2 cellular contexts compared by ENCODE assay signal in the genomic region with DNA sequence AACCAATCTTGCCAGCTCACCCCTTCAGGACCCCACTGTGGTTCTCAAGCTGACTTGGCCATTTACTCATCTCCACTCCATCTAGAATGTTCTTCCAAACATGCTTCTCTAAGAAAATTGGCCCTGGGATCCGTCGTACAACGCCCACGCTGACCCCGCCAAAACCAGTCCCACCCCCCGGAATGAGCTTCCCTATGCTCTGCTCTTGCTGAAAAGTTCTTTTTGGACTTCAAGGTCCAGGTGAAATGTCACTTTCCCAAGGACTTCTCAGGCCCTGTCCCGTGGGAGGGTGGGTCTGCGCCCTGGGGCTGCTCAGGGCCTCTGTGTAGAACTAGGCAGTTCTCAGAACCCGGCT.
A peak's percentile ranks its signal among the peaks of the same experiment; 100 is the strongest.
TF ChIP-seq lines count a peak whose summit lies in the region.

No MANE protein-coding gene starts in this region.

TF ChIP-seq in HepG2, 621 proteins besides CTCF, POLR2A, EP300 and RAD21:
- peak; percentile 1; the same call in 1 of the 2 replicates for TF ChIP-seq ZNF687 (CRISPR knock-in tag; IDR thresholded peaks at IDR 0.05)
- 0 out of 2 replicates have a peak, but pooled peaks have one; percentile 5 for TF ChIP-seq ZBTB7A (CRISPR knock-in tag; IDR thresholded peaks at IDR 0.05)
- TF ChIP-seq KDM5B (CRISPR knock-in tag; IDR thresholded peaks at IDR 0.05; ENCODE audit: borderline replicate concordance), result 0 out of 2 replicates have a peak, but pooled peaks have one; percentile 21
- TF ChIP-seq E2F1 (CRISPR knock-in tag; IDR thresholded peaks at IDR 0.05), result no peak

TF ChIP-seq in H1, 55 proteins besides CTCF, POLR2A, EP300 and RAD21:
- no peak for TF ChIP-seq HDAC2 (IDR thresholded peaks at IDR 0.05; ENCODE audit: borderline replicate concordance in 1 of 2, low read depth in 2 of 2, low read length in 2 of 2)
- TF ChIP-seq TBP (IDR thresholded peaks at IDR 0.05; ENCODE audit: low read depth, low read length), result no peak
- no peak for TF ChIP-seq KDM1A (IDR thresholded peaks at IDR 0.05; ENCODE audit: borderline replicate concordance, low read length)
- no peak for TF ChIP-seq CHD7 (IDR thresholded peaks at IDR 0.05; ENCODE audit: insufficient replicate concordance, low read length)
- no peak for TF ChIP-seq ZNF274 (IDR thresholded peaks at IDR 0.05; ENCODE audit: borderline replicate concordance, extremely low read depth, low read length)
- TF ChIP-seq, protein P1, sequence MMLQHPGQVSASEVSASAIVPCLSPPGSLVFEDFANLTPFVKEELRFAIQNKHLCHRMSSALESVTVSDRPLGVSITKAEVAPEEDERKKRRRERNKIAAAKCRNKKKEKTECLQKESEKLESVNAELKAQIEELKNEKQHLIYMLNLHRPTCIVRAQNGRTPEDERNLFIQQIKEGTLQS (IDR thresholded peaks at IDR 0.05; ENCODE audit: insufficient read depth, low read depth, low read length), result no peak
- no peak for TF ChIP-seq USF2 (IDR thresholded peaks at IDR 0.05; ENCODE audit: low read length)
- TF ChIP-seq JUND (IDR thresholded peaks at IDR 0.05; ENCODE audit: low read length), result no peak
- TF ChIP-seq BRCA1 (IDR thresholded peaks at IDR 0.05; ENCODE audit: low read depth, low read length), result no peak
- TF ChIP-seq MAX (IDR thresholded peaks at IDR 0.05), result no peak
- TF ChIP-seq CHD1 (IDR thresholded peaks at IDR 0.05; ENCODE audit: low read depth, low read length), result no peak
TF ChIP-seq in H1: peak in this region for 0.
